Comparison of ENCODE assay signal across 20 cellular contexts in the genomic region with DNA sequence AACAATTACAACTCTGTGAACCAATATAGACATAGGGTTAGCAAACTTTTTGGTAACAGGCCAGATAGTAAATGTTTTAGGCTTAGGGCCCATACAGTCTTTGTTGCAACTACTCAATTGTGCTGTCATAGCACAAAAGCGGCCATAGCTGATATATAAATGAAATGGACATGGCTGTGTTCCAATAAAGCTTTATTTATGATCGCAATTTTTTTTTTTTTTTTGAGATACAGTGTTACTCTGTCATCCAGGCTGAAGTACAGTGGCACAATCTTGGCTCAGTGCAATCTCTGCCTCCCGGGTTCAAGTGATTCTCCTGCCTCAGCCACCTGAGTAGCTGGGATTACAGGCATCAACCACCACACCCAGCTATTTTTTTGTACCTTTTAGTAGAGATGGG.
"Had no signal": no experiment of that assay in that cellular context is flagged by ENCODE, and none has a peak within 500 bp of the region (broad histone marks: within the 10 kb centered on the region; RNA-seq: fewer than 3 reads in every experiment).

No MANE protein-coding gene starts in this region.

- DNase-seq: cortex of kidney; dorsolateral prefrontal cortex; effector CD8-positive, alpha-beta T cell; heart right ventricle; kidney glomerular epithelial cell; mammary epithelial cell; naive thymus-derived CD8-positive, alpha-beta T cell; posterior cingulate gyrus; sigmoid colon; stimulated activated CD4-positive, alpha-beta T cell treated with anti-CD3 and anti-CD28 coated beads, Interleukin-2, amount 100 ng/mL, for 24 hours; stimulated activated CD4-positive, alpha-beta T cell treated with anti-CD3 and anti-CD28 coated beads, Interleukin-4, amount 100 ng/mL, for 4 hours; stimulated activated naive B cell treated with anti-CD40 and anti-IgM and Interleukin-4, amounts not matched to agents 10 μg/mL and 1 μg/mL and 100 μg/mL, for 72 hours; stimulated activated naive CD8-positive, alpha-beta T cell treated with anti-CD3 and anti-CD28 coated beads, Interleukin-15, amount 100 ng/mL, for 72 hours had no signal

- H3K4me3 ChIP-seq: heart right ventricle, sigmoid colon, skin epidermis, thoracic aorta had no signal

- H3K36me3 ChIP-seq: heart right ventricle, sigmoid colon, thoracic aorta had no signal

- H3K27ac Mint-ChIP-seq: stimulated activated naive B cell treated with anti-CD40 and anti-IgM and Interleukin-4, amounts not matched to agents 10 μg/mL and 1 μg/mL and 100 μg/mL, for 72 hours; stimulated activated naive CD8-positive, alpha-beta T cell treated with anti-CD3 and anti-CD28 coated beads, Interleukin-15, amount 100 ng/mL, for 72 hours; type B pancreatic cell had no signal

- FAIRE-seq: frontal cortex, islet of Langerhans, urothelium cell line had no signal

- H3K27ac ChIP-seq: heart right ventricle, sigmoid colon, thoracic aorta had no signal

- H3K4me3 Mint-ChIP-seq: naive thymus-derived CD8-positive, alpha-beta T cell; stimulated activated naive B cell treated with anti-CD40 and anti-IgM and Interleukin-4, amounts not matched to agents 10 μg/mL and 1 μg/mL and 100 μg/mL, for 72 hours; stimulated activated naive CD8-positive, alpha-beta T cell treated with anti-CD3 and anti-CD28 coated beads, Interleukin-15, amount 100 ng/mL, for 72 hours; type B pancreatic cell had no signal

- H3K9me3 ChIP-seq: heart right ventricle, sigmoid colon, thoracic aorta had no signal

- H3K27me3 Mint-ChIP-seq: naive thymus-derived CD8-positive, alpha-beta T cell; stimulated activated naive B cell treated with anti-CD40 and anti-IgM and Interleukin-4, amounts not matched to agents 10 μg/mL and 1 μg/mL and 100 μg/mL, for 72 hours; stimulated activated naive CD8-positive, alpha-beta T cell treated with anti-CD3 and anti-CD28 coated beads, Interleukin-15, amount 100 ng/mL, for 72 hours; type B pancreatic cell had no signal

- H3K9me3 Mint-ChIP-seq: naive thymus-derived CD8-positive, alpha-beta T cell; stimulated activated naive B cell treated with anti-CD40 and anti-IgM and Interleukin-4, amounts not matched to agents 10 μg/mL and 1 μg/mL and 100 μg/mL, for 72 hours; stimulated activated naive CD8-positive, alpha-beta T cell treated with anti-CD3 and anti-CD28 coated beads, Interleukin-15, amount 100 ng/mL, for 72 hours; type B pancreatic cell had no signal

- ATAC-seq: heart right ventricle; left lobe of liver; naive thymus-derived CD8-positive, alpha-beta T cell; stimulated activated naive B cell treated with anti-CD40 and anti-IgM and Interleukin-4, amounts not matched to agents 10 μg/mL and 1 μg/mL and 100 μg/mL, for 72 hours; stimulated activated naive CD8-positive, alpha-beta T cell treated with anti-CD3 and anti-CD28 coated beads, Interleukin-15, amount 100 ng/mL, for 72 hours had no signal

- H3K27me3 ChIP-seq: dorsolateral prefrontal cortex, sigmoid colon had no signal

- H3K36me3 Mint-ChIP-seq: type B pancreatic cell had no signal
